ENCODE assay signal across 12 cellular contexts in genomic region chr3:58065700-58066167, GRCh38. TPM values are rescaled to one million over a fixed set of nuclear protein-coding genes. Genes with fewer than 3 reads are reported as not detected.
A peak's percentile ranks its signal among the peaks of the same experiment; 100 is the strongest.
DNase-seq lines count a peak whose midpoint lies in the region; ATAC-seq, FAIRE-seq and TF ChIP-seq lines count a peak whose summit lies in the region.
"Had no signal": no experiment of that assay in that cellular context is flagged by ENCODE, and none has a peak within 500 bp of the region (broad histone marks: within the 10 kb centered on the region; RNA-seq: fewer than 3 reads in every experiment).

No MANE protein-coding gene starts in this region.

- H3K56ac ChIP-seq in IMR-90 (ENCODE audit: extremely low read depth, insufficient read depth, low read length), result no peak overlapping the region

- H2BK120ac ChIP-seq in IMR-90 (ENCODE audit: low read depth, low read length), result peak overlapping the region; percentile 78

- intact Hi-C loops in IMR-90 (cut with micrococcal nuclease), result loop anchor here (5.0 kb wide), 1 partner anchor 97 kb away; no protein-coding TSS in a partner anchor

- peaks cover 35% of the 10 kb centered on the region for H3K4me1 ChIP-seq in IMR-90 (ENCODE audit: control insufficient read depth, insufficient read depth, low read length)
- peaks cover 73% of the 10 kb centered on the region for H3K4me1 ChIP-seq in SJSA1 (replicated peaks)
- H3K4me1 ChIP-seq in stomach smooth muscle (ENCODE audit: control insufficient read depth, insufficient read depth, low read length), result peaks cover 43% of the 10 kb centered on the region

- TF ChIP-seq CTCF in IMR-90 (conservative IDR thresholded peaks at IDR 0.05; ENCODE audit: low read depth, low read length), result no peak

- H3K4me3 ChIP-seq in IMR-90 (ENCODE audit: insufficient read depth, low read depth, low read length) (no peak overlapping the region), SJSA1 (no peak overlapping the region), stomach smooth muscle (ENCODE audit: low read length in 2 of 2) (no peak overlapping the region)

- H2BK15ac ChIP-seq in IMR-90 (ENCODE audit: low read depth, low read length), result peak overlapping the region; percentile 34; the same call in 1 of the 3 replicates

- no peak for TF ChIP-seq RAD21 in IMR-90 (IDR thresholded peaks at IDR 0.05; ENCODE audit: low read length)

- no peaks in the 10 kb centered on the region for H3K9me3 ChIP-seq in IMR-90 (ENCODE audit: control insufficient read depth, insufficient read depth, low read length)
- no peaks in the 10 kb centered on the region for H3K9me3 ChIP-seq in SJSA1 (replicated peaks)
- no peaks in the 10 kb centered on the region for H3K9me3 ChIP-seq in stomach smooth muscle (ENCODE audit: control insufficient read depth in 2 of 2, low read length in 2 of 2)

- POLR2A ChIA-PET in IMR-90 (lab: Charles Lee; ENCODE audit: unreplicated experiment), result no interaction called here

- peak overlapping the region; percentile 25 for H2BK20ac ChIP-seq in IMR-90 (ENCODE audit: low read depth, low read length)

- no TSS peak for BruUV-seq in IMR-90 (replicated peaks; lab: Mats Ljungman, UMichigan)

- ATAC-seq in IMR-90 (ENCODE audit: low read depth), result no peak
- ATAC-seq: foreskin keratinocyte, T-cell had no signal

- H3K4me2 ChIP-seq in IMR-90 (ENCODE audit: low read depth, low read length), result no peak overlapping the region

- H3K36me3 ChIP-seq in IMR-90 (ENCODE audit: control insufficient read depth, insufficient read depth, low read length) (peaks cover 1% of the 10 kb centered on the region; the same call in 1 of the 2 replicates), SJSA1 (peaks cover 29% of the 10 kb centered on the region), stomach smooth muscle (ENCODE audit: control insufficient read depth in 2 of 2, insufficient read depth in 2 of 2, low read length in 2 of 2) (no peaks in the 10 kb centered on the region)

- peaks cover 44% of the 10 kb centered on the region for H3K9me1 ChIP-seq in IMR-90 (ENCODE audit: insufficient read depth, low read length)

- peak overlapping the region; percentile 71 for H2AK5ac ChIP-seq in IMR-90 (ENCODE audit: low read depth, low read length)

- FAIRE-seq in urothelium cell line (lab: Jason Lieb, UNC), result no peak

- H4K20me1 ChIP-seq in IMR-90 (ENCODE audit: insufficient read depth, low read length), result peaks cover 54% of the 10 kb centered on the region

- H2AK9ac ChIP-seq in IMR-90 (replicated peaks; ENCODE audit: low read depth, low read length, poor library complexity), result no peak overlapping the region

- H3K79me1 ChIP-seq in IMR-90 (ENCODE audit: low read depth in 1 of 2, low read length in 2 of 2), result peaks cover 32 to 89% of the 10 kb centered on the region in 2 experiments

- peak overlapping the region in 1 of 2 experiments; percentile 56; a peak in 2 of 4 replicates for H4K8ac ChIP-seq in IMR-90 (ENCODE audit: low read depth in 2 of 2, low read length in 2 of 2)

- peak overlapping the region; percentile 76; the same call in 1 of the 2 replicates for H3K23ac ChIP-seq in IMR-90 (ENCODE audit: low read depth, low read length)

- CTCF ChIA-PET in IMR-90 (lab: Yijun Ruan, JAX), result no interaction called here

- peak overlapping the region; percentile 74 for H3K4ac ChIP-seq in IMR-90 (ENCODE audit: low read depth, low read length)

- DNase-seq in IMR-90 (no peak), SJSA1 (ENCODE audit: low read depth in 1 of 2, low spot score in 2 of 2) (no peak), iPS-NIHi7 (ENCODE audit: extremely low spot score) (peak; percentile 43), urothelium cell line (ENCODE audit: low spot score) (no peak), globus pallidus (ENCODE audit: low spot score) (no peak), germinal center (ENCODE audit: low spot score) (no peak)
- DNase-seq: activated CD4-positive, alpha-beta T cell treated with anti-CD3 and anti-CD28 coated beads, Interleukin-2, amount 10 ng/mL, durations not matched to agents 7 days and 5 days; Calu3; foreskin keratinocyte; NCI-H1048; T-cell had no signal

- 100% methylated on average over 1 of the region's 6 CpGs; no CpG with 5 or more reads in 1 of the 2 experiments for WGBS in IMR-90 (ENCODE audit: extremely low coverage in 2 of 2, insufficient read length in 1 of 2), 2 experiments

- H2AFZ ChIP-seq in IMR-90 (replicated peaks; ENCODE audit: low read length, poor library complexity), result peak overlapping the region; percentile 28

- dilution Hi-C loops in IMR-90 (cut with HindIII; ENCODE audit: low sequenced_read_pairs, unreplicated experiment), result no loop called here

- H4K5ac ChIP-seq in IMR-90 (ENCODE audit: low read depth, low read length), result no peak overlapping the region; the same call in 1 of the 2 replicates

- peak overlapping the region; percentile 53 for H2BK5ac ChIP-seq in IMR-90 (ENCODE audit: low read depth, low read length, poor library complexity, severe bottlenecking)

- peak overlapping the region; percentile 32; the same call in 1 of the 2 replicates for H4K91ac ChIP-seq in IMR-90 (ENCODE audit: insufficient read depth, low read depth, low read length)

- in situ Hi-C loops in IMR-90 (cut with MboI; ENCODE audit: low sequenced_read_pairs), result no loop called here

- peak overlapping the region; percentile 38; the same call in 1 of the 2 replicates for H3K18ac ChIP-seq in IMR-90 (ENCODE audit: low read depth, low read length)

- TF ChIP-seq POLR2A in IMR-90 (IDR thresholded peaks at IDR 0.05; ENCODE audit: low read depth, low read length), result no peak

- H3K27ac ChIP-seq in IMR-90 (ENCODE audit: insufficient read depth, low read length), result 0 out of 2 replicates have a peak overlapping the region, but pooled peaks have one; percentile 17
- peak overlapping the region; percentile 8; the same call in 1 of the 2 replicates for H3K27ac ChIP-seq in SJSA1
- peak overlapping the region; percentile 58 for H3K27ac ChIP-seq in stomach smooth muscle (ENCODE audit: low read length)
- H3K27ac ChIP-seq: foreskin keratinocyte had no signal

- H3K14ac ChIP-seq in IMR-90 (replicated peaks; ENCODE audit: low read depth, low read length), result peak overlapping the region; percentile 68

- no peaks in the 10 kb centered on the region for H3K27me3 ChIP-seq in IMR-90 (ENCODE audit: control insufficient read depth, insufficient read depth, low read length)
- no peaks in the 10 kb centered on the region for H3K27me3 ChIP-seq in SJSA1 (replicated peaks)
- H3K27me3 ChIP-seq in stomach smooth muscle (ENCODE audit: control insufficient read depth in 1 of 2, insufficient read depth in 2 of 2, low read length in 2 of 2), result no peaks in the 10 kb centered on the region
- H3K27me3 ChIP-seq: foreskin keratinocyte had no signal

- no peak overlapping the region; the same call in 1 of the 2 replicates for H3K9ac ChIP-seq in IMR-90 (ENCODE audit: low read depth, low read length)
- no peak overlapping the region for H3K9ac ChIP-seq in stomach smooth muscle (ENCODE audit: low read length in 2 of 2)

TF ChIP-seq in IMR-90, 13 proteins besides CTCF, POLR2A, EP300 and RAD21:
- TF ChIP-seq MAZ (IDR thresholded peaks at IDR 0.05; ENCODE audit: borderline replicate concordance, low read depth, low read length), result no peak
- TF ChIP-seq USF2 (IDR thresholded peaks at IDR 0.05; ENCODE audit: low read depth, low read length), result no peak
- no peak for TF ChIP-seq MAFK (IDR thresholded peaks at IDR 0.05; ENCODE audit: low read depth, low read length)
- no peak for TF ChIP-seq BHLHE40 (IDR thresholded peaks at IDR 0.05; ENCODE audit: low read depth, low read length)
- TF ChIP-seq SMC3 (IDR thresholded peaks at IDR 0.05; ENCODE audit: low read depth, low read length), result no peak
- no peak for TF ChIP-seq RCOR1 (IDR thresholded peaks at IDR 0.05; ENCODE audit: insufficient replicate concordance, low read length)
- TF ChIP-seq FOS (IDR thresholded peaks at IDR 0.05; ENCODE audit: low read depth, low read length), result no peak
- TF ChIP-seq CHD1 (IDR thresholded peaks at IDR 0.05; ENCODE audit: low read depth, low read length), result no peak
- TF ChIP-seq MXI1 (IDR thresholded peaks at IDR 0.05; ENCODE audit: borderline replicate concordance, low read depth, low read length), result no peak
- TF ChIP-seq ELK1 (IDR thresholded peaks at IDR 0.05; ENCODE audit: borderline replicate concordance, low read depth, low read length), result no peak
- no peak for TF ChIP-seq CEBPB (IDR thresholded peaks at IDR 0.05; ENCODE audit: low read depth, low read length)
- no peak for TF ChIP-seq NFE2L2 (IDR thresholded peaks at IDR 0.05; ENCODE audit: low read depth, low read length)
- TF ChIP-seq RFX5 (IDR thresholded peaks at IDR 0.05; ENCODE audit: low read depth, low read length), result no peak

RNA-seq across cellular contexts. Expression of gene FLNB, which starts 57.5 kb away (rescaled TPM):
- 124 and 136 TPM in 2 replicates for total RNA-seq in IMR-90 (2012; rRNA removed)
- polyA plus RNA-seq in IMR-90 (2012; rRNA removed), result 78.0 and 81.4 TPM in 2 replicates
- polyA plus RNA-seq in IMR-90 (2012; cell fraction: cytosol; rRNA removed), result 22.2 and 37.9 TPM in 2 replicates
- 338 and 411 TPM in 2 replicates for polyA plus RNA-seq in IMR-90 (2012; cell fraction: nucleus; rRNA removed; ENCODE audit: low replicate concordance)
- total RNA-seq in SJSA1 (2014; rRNA removed; shearing (Covaris generic)), result 130 and 207 TPM in 2 replicates

Comparison
In these comparisons a context has a peak if more than half of its experiments do, and no peak if none do; other contexts are left out.
1. H3K27ac ChIP-seq: peak in every context shown above with its lines; median percentile 58 in stomach smooth muscle; 17 in IMR-90; 8 in SJSA1.